In the genomic region with DNA sequence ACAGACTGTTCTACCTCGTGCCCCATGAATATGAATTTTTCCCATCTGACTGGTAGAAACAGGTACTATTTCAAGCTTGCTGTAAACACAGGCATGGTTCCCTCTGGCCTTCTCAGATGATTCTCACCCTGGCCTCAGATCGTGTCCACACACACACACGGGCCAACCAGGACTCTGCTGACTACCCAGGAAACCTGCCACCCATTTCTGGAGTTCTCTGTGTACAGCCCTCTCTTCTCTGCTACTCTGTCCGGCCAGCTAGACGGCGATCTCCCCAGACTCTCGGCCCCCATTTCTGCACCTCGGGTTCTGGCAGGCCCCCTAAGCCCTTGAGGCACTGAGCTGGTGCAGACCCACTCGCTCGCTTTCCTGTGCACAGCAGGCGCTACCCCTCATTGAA, we compare ENCODE assay signal across 20 cellular contexts. TPM values are rescaled to one million over a fixed set of nuclear protein-coding genes. Genes with fewer than 3 reads are reported as not detected.
DNase-seq lines count a peak whose midpoint lies in the region; ATAC-seq and TF ChIP-seq lines count a peak whose summit lies in the region.
"Had no signal": no experiment of that assay in that cellular context is flagged by ENCODE, and none has a peak within 500 bp of the region (broad histone marks: within the 10 kb centered on the region; RNA-seq: fewer than 3 reads in every experiment).

No MANE protein-coding gene starts in this region.

- no peaks in the 10 kb centered on the region for H3K4me1 ChIP-seq in heart left ventricle
- peaks cover 6% of the 10 kb centered on the region for H3K4me1 ChIP-seq in ovary (ENCODE audit: insufficient read depth)
- H3K4me1 ChIP-seq in testis: no peaks in the 10 kb centered on the region
- H3K4me1 ChIP-seq: Caco-2 had no signal

- H3K27me3 ChIP-seq in heart left ventricle (no peaks in the 10 kb centered on the region), ovary (no peaks in the 10 kb centered on the region), testis (no peaks in the 10 kb centered on the region)

- no peaks in the 10 kb centered on the region for H3K9me3 ChIP-seq in heart left ventricle
- H3K9me3 ChIP-seq in ovary: no peaks in the 10 kb centered on the region
- H3K9me3 ChIP-seq in testis: no peaks in the 10 kb centered on the region
- H3K9me3 ChIP-seq: Caco-2 had no signal

- H3K36me3 Mint-ChIP-seq in brain: peaks cover 15% of the 10 kb centered on the region

- TF ChIP-seq CTCF in brain (conservative IDR thresholded peaks at IDR 0.05) (no peak), heart left ventricle (IDR thresholded peaks at IDR 0.05) (no peak), ovary (IDR thresholded peaks at IDR 0.05) (no peak), testis (IDR thresholded peaks at IDR 0.05) (no peak)

- peak overlapping the region in 4 of 5 experiments; percentile 7 to 71 (median 44) for H3K27ac Mint-ChIP-seq in brain
- H3K27ac Mint-ChIP-seq: B cell; CD4-positive, CD25-positive, alpha-beta regulatory T cell; HFFc6 had no signal

- H3K36me3 ChIP-seq in heart left ventricle (peaks cover 0 to 44% (median 26%) of the 10 kb centered on the region in 9 donors), ovary (no peaks in the 10 kb centered on the region), testis (ENCODE audit: low read depth, missing control alignments) (no peaks in the 10 kb centered on the region)

- H3K4me1 Mint-ChIP-seq in brain: no peaks in the 10 kb centered on the region
- H3K4me1 Mint-ChIP-seq: B cell had no signal

- DNase-seq in heart left ventricle (no peak), ovary (peak in 4 of 5 donors; percentile 36 to 53 (median 42)), testis (no peak), NCI-H774 (lab: John Stamatoyannopoulos, UW) (no peak)
- DNase-seq: Caco-2; CD4-positive, CD25-positive, alpha-beta regulatory T cell; DMS153; HFFc6; NCI-H1105; NCI-H1694 treated with DMSO at 0.1 percent for 48 hours; NCI-H2107; NCI-H226; NCI-H526; SHP77 treated with DMSO at 0.1 percent for 48 hours had no signal

- H3K9me3 Mint-ChIP-seq in brain: no peaks in the 10 kb centered on the region
- H3K9me3 Mint-ChIP-seq: HFFc6, IgD-negative memory B cell had no signal

- H3K27me3 Mint-ChIP-seq in brain: no peaks in the 10 kb centered on the region
- H3K27me3 Mint-ChIP-seq: B cell; CD4-positive, CD25-positive, alpha-beta regulatory T cell; IgD-negative memory B cell had no signal

- intact Hi-C loops in heart left ventricle (cut with DNase I): loop anchor here in 4 of 10 donors (5.0 to 10.0 kb wide), 3 partner anchors 139 to 196 kb away; a partner anchor contains a TSS
- intact Hi-C loops in ovary (cut with DNase I): loop anchor here in 1 of 4 donors (10.0 kb wide), 1 partner anchor 146 kb away; a partner anchor contains a TSS
- intact Hi-C loops in testis (cut with DNase I; ENCODE audit: low total_unique reads): no loop called here

- WGBS in heart left ventricle, 4 donors: 83 to 92% (median 85%) methylated on average over 11 of the region's 11 CpGs
- WGBS in ovary, 3 donors: 41 to 43% (median 41%) methylated on average over 11 of the region's 11 CpGs
- 85 to 87% methylated on average over 11 of the region's 11 CpGs for WGBS in testis, 2 donors

- H3K4me3 ChIP-seq in heart left ventricle: no peak overlapping the region
- no peak overlapping the region for H3K4me3 ChIP-seq in ovary
- H3K4me3 ChIP-seq in testis: no peak overlapping the region

- TF ChIP-seq POLR2A in heart left ventricle (IDR thresholded peaks at IDR 0.05): no peak
- no peak for TF ChIP-seq POLR2A in ovary (IDR thresholded peaks at IDR 0.05)
- TF ChIP-seq POLR2A in testis (IDR thresholded peaks at IDR 0.05): no peak

- no peak for TF ChIP-seq EP300 in ovary (IDR thresholded peaks at IDR 0.05)

- ATAC-seq in heart left ventricle: peak; percentile 15 to 38 (median 32)
- no peak for ATAC-seq in HG02678 (IDR thresholded peaks at IDR 0.05; ENCODE audit: unreplicated experiment)
- no peak for ATAC-seq in GM21381 (IDR thresholded peaks at IDR 0.05; ENCODE audit: unreplicated experiment)

- peak overlapping the region in 4 of 12 donors; percentile 16 to 38 (median 26) for H3K27ac ChIP-seq in heart left ventricle
- H3K27ac ChIP-seq in ovary: peak overlapping the region in 1 of 2 donors; percentile 60
- H3K27ac ChIP-seq in testis: peak overlapping the region; percentile 8 to 21
- H3K27ac ChIP-seq: HL-60 had no signal

- H3K4me3 Mint-ChIP-seq in brain: no peak overlapping the region
- H3K4me3 Mint-ChIP-seq: B cell; CD4-positive, CD25-positive, alpha-beta regulatory T cell; HFFc6 had no signal

RNA-seq across cellular contexts. Expression of a gene that starts 31.2 kb away (rescaled TPM):
- polyA plus RNA-seq in brain (ENCODE audit: insufficient read depth, low read depth, low replicate concordance) (126 TPM), heart left ventricle (10 to 100 TPM; 10.4 to 35.0 TPM), ovary (10 to 100 TPM; 37.0 to 63.6 TPM), testis (ENCODE audit: insufficient read depth, low read depth, low replicate concordance) (52.9 TPM)
- total RNA-seq in heart left ventricle (10 to 100 TPM; 20.1 to 87.4 (median 64.6) TPM), ovary (100 to 1,000 TPM in 5 of 7 donors, 10 to 100 TPM in 2; 20.7 to 137 (median 116) TPM), testis (10 to 100 TPM; 31.7 to 36.4 TPM)

RNA-seq across cellular contexts. Expression of a gene that starts 31.3 kb away (rescaled TPM):
- polyA plus RNA-seq in brain (ENCODE audit: insufficient read depth, low read depth, low replicate concordance) (5.5 TPM), heart left ventricle (1 to 10 TPM; 5.6 to 6.5 TPM), ovary (10 to 100 TPM in 1 of 2 donors, 1 to 10 TPM in 1; 8.5 to 16.3 TPM), testis (ENCODE audit: insufficient read depth, low read depth, low replicate concordance) (14.4 TPM)
- total RNA-seq in heart left ventricle (10 to 100 TPM in 3 of 9 donors, 1 to 10 TPM in 6; 5.2 to 15.9 (median 8.3) TPM), ovary (10 to 100 TPM; 11.3 to 22.0 (median 17.5) TPM), testis (10 to 100 TPM; 21.2 to 23.0 TPM)

Comparison
In these comparisons a context has a peak if more than half of its experiments do, and no peak if none do; other contexts are left out.
1. ATAC-seq: peak in heart left ventricle (4 of 4); none in HG02678 (single experiment) and GM21381 (single experiment).
2. DNase-seq: peak in ovary (4 of 5); none in heart left ventricle (0 of 5), testis (single experiment) and NCI-H774 (single experiment).